8 cellular contexts compared by ENCODE assay signal in genomic region chr5:151123897-151124751, GRCh38. TPM values are rescaled to one million over a fixed set of nuclear protein-coding genes. Genes with fewer than 3 reads are reported as not detected.
A peak's percentile ranks its signal among the peaks of the same experiment; 100 is the strongest.
DNase-seq lines count a peak whose midpoint lies in the region; ATAC-seq and TF ChIP-seq lines count a peak whose summit lies in the region.

No MANE protein-coding gene starts in this region.

- DNase-seq in GM04504 (ENCODE audit: low read depth) (peak; percentile 7), GM20000 (ENCODE audit: low spot score) (peak; percentile 82), left cardiac atrium (peak; percentile 67), NCI-H82 treated with DMSO at 0.1 percent for 48 hours (lab: John Stamatoyannopoulos, UW; ENCODE audit: unreplicated experiment) (no peak), SJCRH30 (no peak)
- DNase-seq in activated CD8-positive, alpha-beta memory T cell treated with anti-CD3 and anti-CD28 coated beads, Interleukin-2, amount 50 U/mL, for 1 hour (ENCODE audit: extremely low read depth): peak; percentile 36

- H3K4me1 ChIP-seq in stomach smooth muscle (ENCODE audit: control insufficient read depth, insufficient read depth, low read length) (peaks cover 40% of the 10 kb centered on the region), SJCRH30 (no peaks in the 10 kb centered on the region)

- ATAC-seq in HG03460 (IDR thresholded peaks at IDR 0.05; ENCODE audit: unreplicated experiment): peak; percentile 87
- peak in 1 of 2 donors; percentile 56 for ATAC-seq in left cardiac atrium

- H3K27ac ChIP-seq in stomach smooth muscle (ENCODE audit: low read length) (peak overlapping the region; percentile 62), SJCRH30 (no peak overlapping the region)

- no peaks in the 10 kb centered on the region for H3K9me3 ChIP-seq in stomach smooth muscle (ENCODE audit: control insufficient read depth in 2 of 2, low read length in 2 of 2)
- H3K9me3 ChIP-seq in SJCRH30 (replicated peaks): no peaks in the 10 kb centered on the region

- H3K27me3 ChIP-seq in stomach smooth muscle (ENCODE audit: control insufficient read depth in 1 of 2, insufficient read depth in 2 of 2, low read length in 2 of 2) (no peaks in the 10 kb centered on the region), SJCRH30 (no peaks in the 10 kb centered on the region)

- no peak for TF ChIP-seq CTCF in GM20000 (IDR thresholded peaks at IDR 0.05; ENCODE audit: extremely low read depth, missing control alignments)

- H3K4me3 ChIP-seq in stomach smooth muscle (ENCODE audit: low read length in 2 of 2): no peak overlapping the region
- no peak overlapping the region for H3K4me3 ChIP-seq in SJCRH30

- H3K36me3 ChIP-seq in stomach smooth muscle (ENCODE audit: control insufficient read depth in 2 of 2, insufficient read depth in 2 of 2, low read length in 2 of 2): peaks cover 65 to 66% of the 10 kb centered on the region in 2 donors
- H3K36me3 ChIP-seq in SJCRH30: peaks cover 89% of the 10 kb centered on the region

- intact Hi-C loops in left cardiac atrium (cut with DNase I): no loop called here

- peak overlapping the region in 1 of 2 donors; percentile 29 for H3K9ac ChIP-seq in stomach smooth muscle (ENCODE audit: low read length in 2 of 2)

RNA-seq across cellular contexts. Expression of gene ANXA6, which starts 33.5 kb away (rescaled TPM):
- 100 to 1,000 TPM; 218 to 220 TPM for total RNA-seq in left cardiac atrium
- total RNA-seq in SJCRH30 (2014; rRNA removed; shearing (Covaris generic)): 385 and 408 TPM in 2 replicates

RNA-seq across cellular contexts. Expression of gene TNIP1, which starts 43.3 kb away (rescaled TPM):
- 100 to 1,000 TPM in 1 of 2 donors, 10 to 100 TPM in 1; 80.4 to 101 TPM for total RNA-seq in left cardiac atrium
- total RNA-seq in SJCRH30 (2014; rRNA removed; shearing (Covaris generic)): 56.3 and 57.4 TPM in 2 replicates

Comparison
In these comparisons a context has a peak if more than half of its experiments do, and no peak if none do; other contexts are left out.
1. DNase-seq: peak in GM04504 (single experiment), GM20000 (single experiment), activated CD8-positive, alpha-beta memory T cell treated with anti-CD3 and anti-CD28 coated beads, Interleukin-2, amount 50 U/mL, for 1 hour (single experiment) and left cardiac atrium (single experiment); none in NCI-H82 treated with DMSO at 0.1 percent for 48 hours (single experiment) and SJCRH30 (0 of 2).